Comparison of ENCODE assay signal across 8 cellular contexts in genomic region chr5:132459983-132460834, GRCh38. TPM values are rescaled to one million over a fixed set of nuclear protein-coding genes. Genes with fewer than 3 reads are reported as not detected.
DNase-seq lines count a peak whose midpoint lies in the region; ATAC-seq and TF ChIP-seq lines count a peak whose summit lies in the region.

No MANE protein-coding gene starts in this region.

- H3K4me3 ChIP-seq in right atrium auricular region (no peak overlapping the region), SJCRH30 (no peak overlapping the region), cardiac muscle cell (no peak overlapping the region), upper lobe of right lung (no peak overlapping the region)

- TF ChIP-seq CTCF in right atrium auricular region (IDR thresholded peaks at IDR 0.05) (no peak), cardiac muscle cell (IDR thresholded peaks at IDR 0.05; ENCODE audit: low read depth, low read length) (peak; percentile 9), upper lobe of right lung (IDR thresholded peaks at IDR 0.05) (peak; percentile 25)

- H3K27ac ChIP-seq in right atrium auricular region (no peak overlapping the region), SJCRH30 (peak overlapping the region; percentile 81), cardiac muscle cell (no peak overlapping the region), upper lobe of right lung (peak overlapping the region; percentile 38)

- H3K36me3 ChIP-seq in right atrium auricular region: peaks cover 5% of the 10 kb centered on the region
- no peaks in the 10 kb centered on the region for H3K36me3 ChIP-seq in SJCRH30
- no peaks in the 10 kb centered on the region for H3K36me3 ChIP-seq in cardiac muscle cell
- H3K36me3 ChIP-seq in upper lobe of right lung: peaks cover 8% of the 10 kb centered on the region

- ATAC-seq in Right ventricle myocardium inferior: peak; percentile 45
- ATAC-seq in upper lobe of right lung: peak; percentile 68
- ATAC-seq in HG02623 (IDR thresholded peaks at IDR 0.05; ENCODE audit: unreplicated experiment): no peak
- ATAC-seq in HG03039 (IDR thresholded peaks at IDR 0.05; ENCODE audit: unreplicated experiment): no peak

- H3K27me3 ChIP-seq in right atrium auricular region (no peaks in the 10 kb centered on the region), SJCRH30 (no peaks in the 10 kb centered on the region), cardiac muscle cell (no peaks in the 10 kb centered on the region), upper lobe of right lung (no peaks in the 10 kb centered on the region)

- H3K4me1 ChIP-seq in right atrium auricular region (peaks cover 0 to 62% of the 10 kb centered on the region in 2 donors), SJCRH30 (peaks cover 68% of the 10 kb centered on the region), cardiac muscle cell (ENCODE audit: low read depth) (no peaks in the 10 kb centered on the region), upper lobe of right lung (peaks cover 77% of the 10 kb centered on the region)

- intact Hi-C loops in Right ventricle myocardium inferior (cut with DNase I): loop anchor here (5.0 kb wide), 1 partner anchor 33 kb away; no protein-coding TSS in a partner anchor
- intact Hi-C loops in upper lobe of right lung (cut with DNase I): no loop called here

- DNase-seq in Right ventricle myocardium inferior (ENCODE audit: missing footprints) (peak; percentile 86), right atrium auricular region (ENCODE audit: low spot score) (no peak), SJCRH30 (peak; percentile 21 to 49), cardiac muscle cell (ENCODE audit: low read depth in 1 of 2, low spot score in 1 of 2) (no peak), upper lobe of right lung (no peak), kidney glomerular epithelial cell (lab: John Stamatoyannopoulos, UW) (no peak)

- H3K9me3 ChIP-seq in right atrium auricular region (no peaks in the 10 kb centered on the region), SJCRH30 (replicated peaks) (no peaks in the 10 kb centered on the region), cardiac muscle cell (ENCODE audit: low read depth) (no peaks in the 10 kb centered on the region), upper lobe of right lung (no peaks in the 10 kb centered on the region)

RNA-seq across cellular contexts. Expression of gene IRF1, which starts 30.4 kb away (rescaled TPM):
- total RNA-seq in Right ventricle myocardium inferior: 12.7 TPM
- total RNA-seq in right atrium auricular region: 10 to 100 TPM; 10.1 to 15.8 TPM
- total RNA-seq in SJCRH30 (2014; rRNA removed; shearing (Covaris generic)): 13.9 and 14.1 TPM in 2 replicates
- total RNA-seq in cardiac muscle cell: 5.5 and 6.0 TPM in 2 replicates
- 4.7 and 5.7 TPM in 2 replicates for polyA plus RNA-seq in cardiac muscle cell
- total RNA-seq in upper lobe of right lung: 59.5 TPM

Comparison
In these comparisons a context has a peak if more than half of its experiments do, and no peak if none do; other contexts are left out.
1. DNase-seq: peak in Right ventricle myocardium inferior (single experiment) and SJCRH30 (2 of 2); none in right atrium auricular region (single experiment), cardiac muscle cell (0 of 2), upper lobe of right lung (single experiment) and kidney glomerular epithelial cell (single experiment).
2. CTCF ChIP-seq: peak in cardiac muscle cell (single experiment) and upper lobe of right lung (single experiment); none in right atrium auricular region (0 of 2).
3. ATAC-seq: peak in Right ventricle myocardium inferior (single experiment) and upper lobe of right lung (single experiment); none in HG02623 (single experiment) and HG03039 (single experiment).
4. H3K27ac ChIP-seq: peak in SJCRH30 (single experiment) and upper lobe of right lung (single experiment); none in right atrium auricular region (0 of 2) and cardiac muscle cell (single experiment).